ENCODE assay signal across 15 cellular contexts in the genomic region with DNA sequence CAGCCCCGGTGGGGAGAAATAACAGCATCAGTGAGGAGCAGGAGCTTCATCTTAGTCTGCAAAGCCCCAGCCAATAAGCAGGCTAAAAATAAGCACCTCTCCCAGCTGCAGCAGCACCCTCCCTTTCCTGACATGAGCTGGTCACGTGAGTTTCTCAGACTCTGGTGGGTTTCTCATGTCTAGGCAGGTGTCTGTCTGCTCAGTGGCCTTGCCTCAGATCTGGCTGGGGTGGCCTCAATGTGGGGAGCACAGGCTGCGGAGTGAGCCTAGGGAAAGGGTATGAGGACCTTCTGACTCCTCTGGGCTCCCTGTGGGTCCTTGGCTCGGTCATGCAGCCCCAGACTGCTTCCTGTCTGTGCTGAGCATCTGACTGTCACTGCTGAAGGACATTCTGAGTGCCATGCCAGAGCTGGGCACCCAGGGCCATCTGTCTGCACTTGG.
A peak's percentile ranks its signal among the peaks of the same experiment; 100 is the strongest.
DNase-seq lines count a peak whose midpoint lies in the region; ATAC-seq and TF ChIP-seq lines count a peak whose summit lies in the region.
"Had no signal": no experiment of that assay in that cellular context is flagged by ENCODE, and none has a peak within 500 bp of the region (broad histone marks: within the 10 kb centered on the region; RNA-seq: fewer than 3 reads in every experiment).

No MANE protein-coding gene starts in this region.

- CTCF ChIA-PET in activated CD8-positive, alpha-beta T cell treated with anti-CD3 and anti-CD28 coated beads, Interleukin-2, amount 10 ng/mL, durations not matched to agents 7 days and 5 days (lab: Charles Lee) = interaction anchor here (1.0 to 1.7 kb wide), 3 partner anchors 16 to 42 kb away, joined by 3 to 9 read pairs (median 3); no protein-coding TSS in a partner anchor
- CTCF ChIA-PET in activated CD8-positive, alpha-beta T cell treated with anti-CD3 and anti-CD28 coated beads for 36 hours (lab: Charles Lee) = interaction anchor here (1.0 to 2.8 kb wide), 5 partner anchors 11 to 97 kb away, joined by 3 to 16 read pairs (median 3); no protein-coding TSS in a partner anchor

- peaks cover 53% of the 10 kb centered on the region for H3K4me1 Mint-ChIP-seq in activated CD8-positive, alpha-beta T cell treated with anti-CD3 and anti-CD28 coated beads, Interleukin-2, amount 10 ng/mL, durations not matched to agents 7 days and 5 days (ENCODE audit: low read depth)
- H3K4me1 Mint-ChIP-seq in activated CD8-positive, alpha-beta T cell treated with anti-CD3 and anti-CD28 coated beads for 36 hours (ENCODE audit: low read depth) = peaks cover 46% of the 10 kb centered on the region
- H3K4me1 Mint-ChIP-seq: mesothelial cell of epicardium had no signal

- H3K4me1 ChIP-seq in spleen (peaks cover 34 to 71% (median 62%) of the 10 kb centered on the region in 6 donors), gastroesophageal sphincter (no peaks in the 10 kb centered on the region)
- H3K4me1 ChIP-seq: prostate gland had no signal

- H3K4me3 Mint-ChIP-seq in activated CD8-positive, alpha-beta T cell treated with anti-CD3 and anti-CD28 coated beads, Interleukin-2, amount 10 ng/mL, durations not matched to agents 7 days and 5 days = no peak overlapping the region
- H3K4me3 Mint-ChIP-seq in activated CD8-positive, alpha-beta T cell treated with anti-CD3 and anti-CD28 coated beads for 36 hours = no peak overlapping the region
- H3K4me3 Mint-ChIP-seq: mesothelial cell of epicardium had no signal

- H3K27ac Mint-ChIP-seq in activated CD8-positive, alpha-beta T cell treated with anti-CD3 and anti-CD28 coated beads, Interleukin-2, amount 10 ng/mL, durations not matched to agents 7 days and 5 days = peak overlapping the region; percentile 53
- no peak overlapping the region for H3K27ac Mint-ChIP-seq in activated CD8-positive, alpha-beta T cell treated with anti-CD3 and anti-CD28 coated beads for 36 hours
- H3K27ac Mint-ChIP-seq: mesothelial cell of epicardium had no signal

- intact Hi-C loops in activated CD8-positive, alpha-beta T cell treated with anti-CD3 and anti-CD28 coated beads for 36 hours (cut with micrococcal nuclease) = no loop called here
- intact Hi-C loops in spleen (cut with DNase I; ENCODE audit: low total_unique reads) = no loop called here

- TF ChIP-seq POLR2A in spleen (IDR thresholded peaks at IDR 0.05) (no peak), gastroesophageal sphincter (IDR thresholded peaks at IDR 0.05) (no peak)

- TF ChIP-seq EP300 in gastroesophageal sphincter (IDR thresholded peaks at IDR 0.05) = no peak

- H3K27me3 Mint-ChIP-seq in activated CD8-positive, alpha-beta T cell treated with anti-CD3 and anti-CD28 coated beads, Interleukin-2, amount 10 ng/mL, durations not matched to agents 7 days and 5 days (ENCODE audit: low read depth) = peaks cover 4% of the 10 kb centered on the region
- no peaks in the 10 kb centered on the region for H3K27me3 Mint-ChIP-seq in activated CD8-positive, alpha-beta T cell treated with anti-CD3 and anti-CD28 coated beads for 36 hours

- no peaks in the 10 kb centered on the region for H3K36me3 Mint-ChIP-seq in activated CD8-positive, alpha-beta T cell treated with anti-CD3 and anti-CD28 coated beads, Interleukin-2, amount 10 ng/mL, durations not matched to agents 7 days and 5 days (ENCODE audit: low read depth)
- no peaks in the 10 kb centered on the region for H3K36me3 Mint-ChIP-seq in activated CD8-positive, alpha-beta T cell treated with anti-CD3 and anti-CD28 coated beads for 36 hours (ENCODE audit: low read depth)
- H3K36me3 Mint-ChIP-seq: mesothelial cell of epicardium had no signal

- H3K4me3 ChIP-seq in spleen (peak overlapping the region in 1 of 8 donors; percentile 11), gastroesophageal sphincter (no peak overlapping the region)
- H3K4me3 ChIP-seq: prostate gland had no signal

- WGBS in spleen, 5 donors = 21 to 41% (median 27%) methylated on average over 3 to 4 of the region's 4 CpGs
- WGBS in gastroesophageal sphincter (ENCODE audit: low coverage in 1 of 2), 2 donors = 40% methylated on average over 1 of the region's 4 CpGs; no CpG with 5 or more reads in 1 of the 2 donors

- POLR2A ChIA-PET in activated CD8-positive, alpha-beta T cell treated with anti-CD3 and anti-CD28 coated beads, Interleukin-2, amount 10 ng/mL, durations not matched to agents 7 days and 5 days (lab: Charles Lee) = interaction anchor here (0.6 to 1.2 kb wide), 2 partner anchors 9 to 14 kb away, joined by 3 read pairs; no protein-coding TSS in a partner anchor
- POLR2A ChIA-PET in activated CD8-positive, alpha-beta T cell treated with anti-CD3 and anti-CD28 coated beads for 36 hours (lab: Charles Lee) = interaction anchor here (0.7 kb wide), 1 partner anchor 20 kb away, joined by 3 read pairs; no protein-coding TSS in a partner anchor

- DNase-seq in activated CD8-positive, alpha-beta T cell treated with anti-CD3 and anti-CD28 coated beads, Interleukin-2, amount 10 ng/mL, durations not matched to agents 7 days and 5 days = no peak
- no peak for DNase-seq in activated CD8-positive, alpha-beta T cell treated with anti-CD3 and anti-CD28 coated beads for 36 hours
- DNase-seq in NCI-H2171 treated with DMSO at 0.1 percent for 48 hours (lab: John Stamatoyannopoulos, UW) (peak; percentile 66), cerebellum (ENCODE audit: low spot score) (peak; percentile 81), spleen (peak; percentile 79), GM19240 (ENCODE audit: insufficient read length, low spot score) (no peak)
- no peak for DNase-seq in effector CD8-positive, alpha-beta T cell (lab: John Stamatoyannopoulos, UW)
- DNase-seq: ACHN; activated CD4-positive, alpha-beta T cell treated with anti-CD3 and anti-CD28 coated beads, Interleukin-2, amount 50 U/mL, for 1 hour; activated gamma-delta T cell treated with Interleukin-2 at 50 U/mL for 16 hours; NCI-H1105; NCI-H774 had no signal

- no peak for TF ChIP-seq CTCF in activated CD8-positive, alpha-beta T cell treated with anti-CD3 and anti-CD28 coated beads for 36 hours (IDR thresholded peaks at IDR 0.05)
- no peak for TF ChIP-seq CTCF in spleen (IDR thresholded peaks at IDR 0.05 in 8 of 11, conservative IDR thresholded peaks at IDR 0.05 in 3 of 11)
- no peak for TF ChIP-seq CTCF in gastroesophageal sphincter (IDR thresholded peaks at IDR 0.05)

- no peaks in the 10 kb centered on the region for H3K9me3 Mint-ChIP-seq in activated CD8-positive, alpha-beta T cell treated with anti-CD3 and anti-CD28 coated beads, Interleukin-2, amount 10 ng/mL, durations not matched to agents 7 days and 5 days (ENCODE audit: insufficient read depth)
- no peaks in the 10 kb centered on the region for H3K9me3 Mint-ChIP-seq in activated CD8-positive, alpha-beta T cell treated with anti-CD3 and anti-CD28 coated beads for 36 hours

- H3K36me3 ChIP-seq in spleen = no peaks in the 10 kb centered on the region
- no peaks in the 10 kb centered on the region for H3K36me3 ChIP-seq in gastroesophageal sphincter
- H3K36me3 ChIP-seq: prostate gland had no signal

- H3K27me3 ChIP-seq in spleen (replicated peaks in 1 of 7) (no peaks in the 10 kb centered on the region), gastroesophageal sphincter (peaks cover 64% of the 10 kb centered on the region)

- ATAC-seq in activated CD8-positive, alpha-beta T cell treated with anti-CD3 and anti-CD28 coated beads, Interleukin-2, amount 10 ng/mL, durations not matched to agents 7 days and 5 days = no peak
- no peak for ATAC-seq in activated CD8-positive, alpha-beta T cell treated with anti-CD3 and anti-CD28 coated beads for 36 hours
- ATAC-seq in gastroesophageal sphincter = no peak

- H3K27ac ChIP-seq in spleen = peak overlapping the region in 7 of 8 donors; percentile 7 to 65 (median 58)
- no peak overlapping the region for H3K27ac ChIP-seq in gastroesophageal sphincter
- H3K27ac ChIP-seq: prostate gland had no signal

- H3K9me3 ChIP-seq in spleen = no peaks in the 10 kb centered on the region
- H3K9me3 ChIP-seq in gastroesophageal sphincter = peaks cover 0 to 4% (median 0%) of the 10 kb centered on the region in 3 donors
- H3K9me3 ChIP-seq: prostate gland had no signal

Comparison
In these comparisons a context has a peak if more than half of its experiments do, and no peak if none do; other contexts are left out.
1. DNase-seq: peak in NCI-H2171 treated with DMSO at 0.1 percent for 48 hours (single experiment), cerebellum (single experiment) and spleen (single experiment); none in activated CD8-positive, alpha-beta T cell treated with anti-CD3 and anti-CD28 coated beads, Interleukin-2, amount 10 ng/mL, durations not matched to agents 7 days and 5 days (single experiment), activated CD8-positive, alpha-beta T cell treated with anti-CD3 and anti-CD28 coated beads for 36 hours (single experiment), effector CD8-positive, alpha-beta T cell (single experiment) and GM19240 (single experiment).
2. H3K27ac ChIP-seq: peak in spleen (7 of 8); none in gastroesophageal sphincter (0 of 4).